1 cellular context compared by ENCODE assay signal in the genomic region with DNA sequence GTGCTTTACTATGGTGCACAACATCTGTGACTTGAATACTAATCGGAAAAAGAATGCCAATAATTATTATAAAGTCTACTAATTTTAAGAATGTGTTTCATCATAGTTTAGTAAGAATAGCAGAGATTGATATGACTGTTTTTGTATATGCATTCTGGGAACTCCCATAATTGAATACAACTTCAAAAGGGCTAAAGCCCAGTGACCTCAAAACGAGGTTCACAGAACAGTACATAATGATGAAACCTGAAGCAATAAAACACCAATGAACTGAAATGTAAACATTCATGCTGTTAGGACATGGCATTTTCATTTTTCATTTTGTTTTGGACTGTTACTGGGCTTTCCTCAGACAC.
TF ChIP-seq lines count a peak whose summit lies in the region.

No MANE protein-coding gene starts in this region.

TF ChIP-seq in K562, 482 proteins besides CTCF, POLR2A, EP300 and RAD21 (continued from another document and continues in another):
- TF ChIP-seq POLR2H (tag; IDR thresholded peaks at IDR 0.05; ENCODE audit: low read depth) (no peak; the same call in 1 of the 2 replicates), NR0B1 (IDR thresholded peaks at IDR 0.05; ENCODE audit: partially characterized antibody) (no peak), ZNF695 (CRISPR knock-in tag; IDR thresholded peaks at IDR 0.05) (no peak), ESRRB (CRISPR knock-in tag; IDR thresholded peaks at IDR 0.05; ENCODE audit: borderline replicate concordance) (no peak), SMARCA4 (IDR thresholded peaks at IDR 0.05) (peak; percentile 71; the same call in 1 of the 2 replicates), POLR3A (IDR thresholded peaks at IDR 0.05; ENCODE audit: borderline replicate concordance, extremely low read depth, insufficient read depth, insufficient read length) (no peak), RBM39 (optimal IDR thresholded peaks at IDR 0.05; ENCODE audit: low read depth, low read length) (no peak), NELFE (IDR thresholded peaks at IDR 0.05; ENCODE audit: insufficient read depth, insufficient read length) (no peak), NFATC3 (IDR thresholded peaks at IDR 0.05) (no peak), ZNF3 (CRISPR knock-in tag; IDR thresholded peaks at IDR 0.05) (0 out of 2 replicates have a peak, but pooled peaks have one; percentile 9), RBM14 (IDR thresholded peaks at IDR 0.05; ENCODE audit: borderline replicate concordance, insufficient read depth, low read depth, low read length) (no peak), RCOR1 (IDR thresholded peaks at IDR 0.05; ENCODE audit: borderline replicate concordance in 1 of 2, low read depth in 2 of 2, low read length in 2 of 2) (0 out of 4 replicates have a peak, but pooled peaks of 1 of the 2 experiments have one; percentile 5), NCOA1 (IDR thresholded peaks at IDR 0.05; ENCODE audit: low read depth) (0 out of 2 replicates have a peak, but pooled peaks have one; percentile 10), NR2C2 (CRISPR knock-in tag; IDR thresholded peaks at IDR 0.05) (no peak), NR2C2 (tag; IDR thresholded peaks at IDR 0.05) (peak; percentile 89), SLC30A9 (CRISPR knock-in tag; IDR thresholded peaks at IDR 0.05) (no peak), ETV1 (tag; conservative IDR thresholded peaks at IDR 0.05; ENCODE audit: low read depth) (no peak), ZNF197 (CRISPR knock-in tag; IDR thresholded peaks at IDR 0.05; ENCODE audit: low read depth) (no peak), MEIS2 (IDR thresholded peaks at IDR 0.05; ENCODE audit: partially characterized antibody) (peak; percentile 33), ZNF431 (CRISPR knock-in tag; IDR thresholded peaks at IDR 0.05) (no peak), POLR3G (IDR thresholded peaks at IDR 0.05; ENCODE audit: extremely low read depth, insufficient read length, insufficient replicate concordance) (no peak), CCNT2 (IDR thresholded peaks at IDR 0.05; ENCODE audit: borderline replicate concordance, extremely low read depth, insufficient read length, low read depth, low read length) (no peak), MYC (IDR thresholded peaks at IDR 0.05; ENCODE audit: low read depth, low read length) (peak; percentile 73), MYC (CRISPR knock-in tag; IDR thresholded peaks at IDR 0.05; ENCODE audit: borderline replicate concordance, low read depth) (no peak), HDAC2 (IDR thresholded peaks at IDR 0.05) (no peak), LEF1 (IDR thresholded peaks at IDR 0.05) (peak; percentile 64; the same call in 1 of the 2 replicates), OTX1 (CRISPR knock-in tag; IDR thresholded peaks at IDR 0.05) (no peak), THAP7 (CRISPR knock-in tag; IDR thresholded peaks at IDR 0.05) (no peak), ZNF274 (IDR thresholded peaks at IDR 0.05; ENCODE audit: borderline replicate concordance, low read depth, low read length) (no peak), MXI1 (IDR thresholded peaks at IDR 0.05; ENCODE audit: low read depth, low read length) (no peak), ETS1 (conservative IDR thresholded peaks at IDR 0.05; ENCODE audit: control insufficient read depth, low read depth, low read length) (no peak), ZNF217 (CRISPR knock-in tag; IDR thresholded peaks at IDR 0.05) (no peak), PTBP1 (IDR thresholded peaks at IDR 0.05; ENCODE audit: low read depth, low read length) (no peak), PREB (CRISPR knock-in tag; IDR thresholded peaks at IDR 0.05) (no peak), RB1 (IDR thresholded peaks at IDR 0.05; ENCODE audit: low read depth) (no peak), CBX5 (IDR thresholded peaks at IDR 0.05; ENCODE audit: borderline replicate concordance, low read depth) (no peak), POLR2AphosphoS5 (IDR thresholded peaks at IDR 0.05; ENCODE audit: control insufficient read depth, insufficient read depth, low read depth, low read length) (no peak), ZNF77 (CRISPR knock-in tag; IDR thresholded peaks at IDR 0.05) (no peak), MCM5 (IDR thresholded peaks at IDR 0.05; ENCODE audit: low read depth) (no peak), DEAF1 (CRISPR knock-in tag; IDR thresholded peaks at IDR 0.05) (0 out of 2 replicates have a peak, but pooled peaks have one; percentile 6), TAF7 (tag; IDR thresholded peaks at IDR 0.05) (no peak), HDAC3 (IDR thresholded peaks at IDR 0.05; ENCODE audit: borderline replicate concordance, partially characterized antibody) (peak; percentile 19), ARID1B (IDR thresholded peaks at IDR 0.05) (peak; percentile 30; the same call in 1 of the 2 replicates), NR4A1 (CRISPR knock-in tag; IDR thresholded peaks at IDR 0.05) (no peak), NR4A1 (tag; IDR thresholded peaks at IDR 0.05) (no peak), BMI1 (IDR thresholded peaks at IDR 0.05; ENCODE audit: low read length) (no peak), TEAD4 (IDR thresholded peaks at IDR 0.05; ENCODE audit: low read length) (no peak), TEAD4 (CRISPR knock-in tag; IDR thresholded peaks at IDR 0.05; ENCODE audit: borderline replicate concordance) (no peak), SIN3B (IDR thresholded peaks at IDR 0.05; ENCODE audit: low read depth) (no peak), CSDE1 (IDR thresholded peaks at IDR 0.05) (no peak), SIN3A (IDR thresholded peaks at IDR 0.05; ENCODE audit: borderline replicate concordance in 2 of 2, control insufficient read depth in 1 of 2, low read depth in 2 of 2, low read length in 2 of 2) (no peak), POLR2AphosphoS2 (IDR thresholded peaks at IDR 0.05; ENCODE audit: low read length) (no peak), SRF (CRISPR knock-in tag; IDR thresholded peaks at IDR 0.05) (no peak)
- TF ChIP-seq, protein P1, sequence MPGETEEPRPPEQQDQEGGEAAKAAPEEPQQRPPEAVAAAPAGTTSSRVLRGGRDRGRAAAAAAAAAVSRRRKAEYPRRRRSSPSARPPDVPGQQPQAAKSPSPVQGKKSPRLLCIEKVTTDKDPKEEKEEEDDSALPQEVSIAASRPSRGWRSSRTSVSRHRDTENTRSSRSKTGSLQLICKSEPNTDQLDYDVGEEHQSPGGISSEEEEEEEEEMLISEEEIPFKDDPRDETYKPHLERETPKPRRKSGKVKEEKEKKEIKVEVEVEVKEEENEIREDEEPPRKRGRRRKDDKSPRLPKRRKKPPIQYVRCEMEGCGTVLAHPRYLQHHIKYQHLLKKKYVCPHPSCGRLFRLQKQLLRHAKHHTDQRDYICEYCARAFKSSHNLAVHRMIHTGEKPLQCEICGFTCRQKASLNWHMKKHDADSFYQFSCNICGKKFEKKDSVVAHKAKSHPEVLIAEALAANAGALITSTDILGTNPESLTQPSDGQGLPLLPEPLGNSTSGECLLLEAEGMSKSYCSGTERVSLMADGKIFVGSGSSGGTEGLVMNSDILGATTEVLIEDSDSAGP (CRISPR knock-in tag; IDR thresholded peaks at IDR 0.05): no peak
- TF ChIP-seq, protein P2, sequence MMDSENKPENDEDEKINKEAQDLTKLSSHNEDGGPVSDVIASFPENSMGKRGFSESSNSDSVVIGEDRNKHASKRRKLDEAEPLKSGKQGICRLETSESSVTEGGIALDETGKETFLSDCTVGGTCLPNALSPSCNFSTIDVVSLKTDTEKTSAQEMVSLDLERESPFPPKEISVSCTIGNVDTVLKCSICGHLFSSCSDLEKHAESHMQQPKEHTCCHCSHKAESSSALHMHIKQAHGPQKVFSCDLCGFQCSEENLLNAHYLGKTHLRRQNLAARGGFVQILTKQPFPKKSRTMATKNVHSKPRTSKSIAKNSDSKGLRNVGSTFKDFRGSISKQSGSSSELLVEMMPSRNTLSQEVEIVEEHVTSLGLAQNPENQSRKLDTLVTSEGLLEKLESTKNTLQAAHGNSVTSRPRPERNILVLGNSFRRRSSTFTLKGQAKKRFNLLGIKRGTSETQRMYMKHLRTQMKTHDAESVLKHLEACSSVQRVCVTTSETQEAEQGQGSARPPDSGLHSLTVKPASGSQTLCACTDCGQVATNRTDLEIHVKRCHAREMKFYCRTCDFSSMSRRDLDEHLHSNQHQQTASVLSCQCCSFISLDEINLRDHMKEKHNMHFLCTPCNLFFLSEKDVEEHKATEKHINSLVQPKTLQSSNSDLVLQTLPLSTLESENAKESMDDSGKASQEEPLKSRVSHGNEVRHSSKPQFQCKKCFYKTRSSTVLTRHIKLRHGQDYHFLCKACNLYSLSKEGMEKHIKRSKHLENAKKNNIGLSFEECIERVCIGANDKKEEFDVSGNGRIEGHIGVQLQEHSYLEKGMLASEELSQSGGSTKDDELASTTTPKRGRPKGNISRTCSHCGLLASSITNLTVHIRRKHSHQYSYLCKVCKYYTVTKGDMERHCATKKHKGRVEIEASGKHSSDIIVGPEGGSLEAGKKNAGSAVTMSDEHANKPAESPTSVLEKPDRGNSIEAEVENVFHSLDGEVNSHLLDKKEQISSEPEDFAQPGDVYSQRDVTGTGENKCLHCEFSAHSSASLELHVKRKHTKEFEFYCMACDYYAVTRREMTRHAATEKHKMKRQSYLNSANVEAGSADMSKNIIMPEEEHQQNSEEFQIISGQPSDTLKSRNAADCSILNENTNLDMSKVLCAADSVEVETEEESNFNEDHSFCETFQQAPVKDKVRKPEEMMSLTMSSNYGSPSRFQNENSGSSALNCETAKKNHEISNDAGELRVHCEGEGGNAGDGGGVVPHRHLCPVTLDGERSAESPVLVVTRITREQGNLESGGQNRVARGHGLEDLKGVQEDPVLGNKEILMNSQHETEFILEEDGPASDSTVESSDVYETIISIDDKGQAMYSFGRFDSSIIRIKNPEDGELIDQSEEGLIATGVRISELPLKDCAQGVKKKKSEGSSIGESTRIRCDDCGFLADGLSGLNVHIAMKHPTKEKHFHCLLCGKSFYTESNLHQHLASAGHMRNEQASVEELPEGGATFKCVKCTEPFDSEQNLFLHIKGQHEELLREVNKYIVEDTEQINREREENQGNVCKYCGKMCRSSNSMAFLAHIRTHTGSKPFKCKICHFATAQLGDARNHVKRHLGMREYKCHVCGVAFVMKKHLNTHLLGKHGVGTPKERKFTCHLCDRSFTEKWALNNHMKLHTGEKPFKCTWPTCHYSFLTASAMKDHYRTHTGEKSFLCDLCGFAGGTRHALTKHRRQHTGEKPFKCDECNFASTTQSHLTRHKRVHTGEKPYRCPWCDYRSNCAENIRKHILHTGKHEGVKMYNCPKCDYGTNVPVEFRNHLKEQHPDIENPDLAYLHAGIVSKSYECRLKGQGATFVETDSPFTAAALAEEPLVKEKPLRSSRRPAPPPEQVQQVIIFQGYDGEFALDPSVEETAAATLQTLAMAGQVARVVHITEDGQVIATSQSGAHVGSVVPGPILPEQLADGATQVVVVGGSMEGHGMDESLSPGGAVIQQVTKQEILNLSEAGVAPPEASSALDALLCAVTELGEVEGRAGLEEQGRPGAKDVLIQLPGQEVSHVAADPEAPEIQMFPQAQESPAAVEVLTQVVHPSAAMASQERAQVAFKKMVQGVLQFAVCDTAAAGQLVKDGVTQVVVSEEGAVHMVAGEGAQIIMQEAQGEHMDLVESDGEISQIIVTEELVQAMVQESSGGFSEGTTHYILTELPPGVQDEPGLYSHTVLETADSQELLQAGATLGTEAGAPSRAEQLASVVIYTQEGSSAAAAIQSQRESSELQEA (IDR thresholded peaks at IDR 0.05; ENCODE audit: low read depth): no peak
